Comparison of ENCODE assay signal across 24 cellular contexts in the genomic region with DNA sequence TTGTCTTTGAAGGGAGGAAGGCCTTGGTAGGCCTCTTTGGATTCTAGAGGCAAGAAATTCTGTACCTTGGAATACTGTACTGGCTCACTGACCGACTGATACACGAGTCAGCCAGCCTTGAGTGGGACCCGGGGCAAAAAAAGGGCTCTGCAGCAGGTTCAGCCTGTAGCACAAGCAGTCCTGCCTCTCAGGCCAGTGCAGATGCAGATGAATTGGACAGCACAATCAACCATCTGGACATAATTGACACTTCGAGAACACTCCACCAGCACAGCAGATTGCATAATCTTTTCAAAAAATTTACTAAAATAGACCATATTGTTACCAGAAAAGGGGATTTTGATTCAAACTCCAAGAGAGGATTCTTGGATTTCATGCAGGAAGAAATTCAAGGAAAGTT.
"Had no signal": no experiment of that assay in that cellular context is flagged by ENCODE, and none has a peak within 500 bp of the region (broad histone marks: within the 10 kb centered on the region; RNA-seq: fewer than 3 reads in every experiment).

No MANE protein-coding gene starts in this region.

- ATAC-seq: esophagus mucosa; gastroesophageal sphincter; left colon; lower lobe of right lung; naive thymus-derived CD8-positive, alpha-beta T cell; psoas muscle; stimulated activated memory B cell treated with anti-CD40 and anti-IgM and Interleukin-4, amounts not matched to agents 10 μg/mL and 1 μg/mL and 100 μg/mL, for 72 hours; upper lobe of right lung had no signal

- DNase-seq: colonic mucosa; effector CD8-positive, alpha-beta T cell; endodermal cell; foreskin keratinocyte; heart right ventricle; hypothalamus; immature natural killer cell; islet precursor cell; kidney glomerular epithelial cell; left colon; left ventricle myocardium inferior; lower lobe of right lung; naive thymus-derived CD8-positive, alpha-beta T cell; nephron progenitor cell; nucleus accumbens; psoas muscle; right cardiac atrium; spleen; stimulated activated CD4-positive, alpha-beta T cell treated with anti-CD3 and anti-CD28 coated beads, Interleukin-4, amount 100 ng/mL, for 4 hours; transverse colon; upper lobe of right lung had no signal
